Comparison of ENCODE assay signal across 3 cellular contexts in genomic region chr15:89201465-89202005, GRCh38.
TF ChIP-seq lines count a peak whose summit lies in the region.

No MANE protein-coding gene starts in this region.

TF ChIP-seq in GM23338, 12 proteins besides CTCF, POLR2A, EP300 and RAD21 (continued from another document and continues in another):
- TF ChIP-seq EZH2 (IDR thresholded peaks at IDR 0.05; ENCODE audit: low read depth, unreplicated experiment) = no peak
- no peak for TF ChIP-seq POLR2AphosphoS5 (IDR thresholded peaks at IDR 0.05; ENCODE audit: low read depth)
- TF ChIP-seq, protein P1, sequence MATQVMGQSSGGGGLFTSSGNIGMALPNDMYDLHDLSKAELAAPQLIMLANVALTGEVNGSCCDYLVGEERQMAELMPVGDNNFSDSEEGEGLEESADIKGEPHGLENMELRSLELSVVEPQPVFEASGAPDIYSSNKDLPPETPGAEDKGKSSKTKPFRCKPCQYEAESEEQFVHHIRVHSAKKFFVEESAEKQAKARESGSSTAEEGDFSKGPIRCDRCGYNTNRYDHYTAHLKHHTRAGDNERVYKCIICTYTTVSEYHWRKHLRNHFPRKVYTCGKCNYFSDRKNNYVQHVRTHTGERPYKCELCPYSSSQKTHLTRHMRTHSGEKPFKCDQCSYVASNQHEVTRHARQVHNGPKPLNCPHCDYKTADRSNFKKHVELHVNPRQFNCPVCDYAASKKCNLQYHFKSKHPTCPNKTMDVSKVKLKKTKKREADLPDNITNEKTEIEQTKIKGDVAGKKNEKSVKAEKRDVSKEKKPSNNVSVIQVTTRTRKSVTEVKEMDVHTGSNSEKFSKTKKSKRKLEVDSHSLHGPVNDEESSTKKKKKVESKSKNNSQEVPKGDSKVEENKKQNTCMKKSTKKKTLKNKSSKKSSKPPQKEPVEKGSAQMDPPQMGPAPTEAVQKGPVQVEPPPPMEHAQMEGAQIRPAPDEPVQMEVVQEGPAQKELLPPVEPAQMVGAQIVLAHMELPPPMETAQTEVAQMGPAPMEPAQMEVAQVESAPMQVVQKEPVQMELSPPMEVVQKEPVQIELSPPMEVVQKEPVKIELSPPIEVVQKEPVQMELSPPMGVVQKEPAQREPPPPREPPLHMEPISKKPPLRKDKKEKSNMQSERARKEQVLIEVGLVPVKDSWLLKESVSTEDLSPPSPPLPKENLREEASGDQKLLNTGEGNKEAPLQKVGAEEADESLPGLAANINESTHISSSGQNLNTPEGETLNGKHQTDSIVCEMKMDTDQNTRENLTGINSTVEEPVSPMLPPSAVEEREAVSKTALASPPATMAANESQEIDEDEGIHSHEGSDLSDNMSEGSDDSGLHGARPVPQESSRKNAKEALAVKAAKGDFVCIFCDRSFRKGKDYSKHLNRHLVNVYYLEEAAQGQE (IDR thresholded peaks at IDR 0.05; ENCODE audit: unreplicated experiment) = no peak

TF ChIP-seq in IMR-90, 13 proteins besides CTCF, POLR2A, EP300 and RAD21 (continued from another document):
- TF ChIP-seq USF2 (IDR thresholded peaks at IDR 0.05; ENCODE audit: low read depth, low read length) = no peak

TF ChIP-seq in HEK293T, 16 proteins besides CTCF, POLR2A, EP300 and RAD21 (continued from another document):
- TF ChIP-seq CTBP1 (IDR thresholded peaks at IDR 0.05; ENCODE audit: borderline replicate concordance) (no peak), ELF4 (IDR thresholded peaks at IDR 0.05) (no peak), LEF1 (IDR thresholded peaks at IDR 0.05; ENCODE audit: borderline replicate concordance) (no peak), L3MBTL2 (conservative IDR thresholded peaks at IDR 0.05) (no peak), FOXA1 (IDR thresholded peaks at IDR 0.05) (no peak), TARDBP (IDR thresholded peaks at IDR 0.05) (no peak), FOXM1 (IDR thresholded peaks at IDR 0.05; ENCODE audit: borderline replicate concordance) (no peak), SUZ12 (IDR thresholded peaks at IDR 0.05) (no peak), NFRKB (IDR thresholded peaks at IDR 0.05) (no peak), HDGF (IDR thresholded peaks at IDR 0.05; ENCODE audit: borderline replicate concordance) (no peak)
- TF ChIP-seq, protein P2, sequence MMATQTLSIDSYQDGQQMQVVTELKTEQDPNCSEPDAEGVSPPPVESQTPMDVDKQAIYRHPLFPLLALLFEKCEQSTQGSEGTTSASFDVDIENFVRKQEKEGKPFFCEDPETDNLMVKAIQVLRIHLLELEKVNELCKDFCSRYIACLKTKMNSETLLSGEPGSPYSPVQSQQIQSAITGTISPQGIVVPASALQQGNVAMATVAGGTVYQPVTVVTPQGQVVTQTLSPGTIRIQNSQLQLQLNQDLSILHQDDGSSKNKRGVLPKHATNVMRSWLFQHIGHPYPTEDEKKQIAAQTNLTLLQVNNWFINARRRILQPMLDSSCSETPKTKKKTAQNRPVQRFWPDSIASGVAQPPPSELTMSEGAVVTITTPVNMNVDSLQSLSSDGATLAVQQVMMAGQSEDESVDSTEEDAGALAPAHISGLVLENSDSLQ (IDR thresholded peaks at IDR 0.05) = no peak
